Comparison of ENCODE assay signal across 20 cellular contexts in the genomic region with DNA sequence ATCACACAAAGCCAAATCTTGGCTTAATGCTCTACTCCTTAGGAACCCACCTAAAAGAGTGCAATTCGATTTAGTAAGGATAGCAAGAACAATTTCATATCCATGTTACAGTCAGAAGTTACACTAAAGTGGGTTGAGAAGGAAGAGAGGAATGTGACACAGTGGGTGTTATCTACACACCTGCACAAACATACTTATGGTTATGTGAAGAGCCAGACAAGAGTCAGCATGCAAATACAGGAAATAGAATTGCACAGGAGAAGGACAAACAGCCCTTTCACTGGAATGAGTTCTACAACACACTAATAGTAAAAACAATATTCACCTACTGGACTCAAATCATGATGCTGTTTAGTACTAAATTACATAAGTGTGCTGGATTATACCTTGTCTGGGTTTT.
A peak's percentile ranks its signal among the peaks of the same experiment; 100 is the strongest.
DNase-seq lines count a peak whose midpoint lies in the region; ATAC-seq and TF ChIP-seq lines count a peak whose summit lies in the region.
"Had no signal": no experiment of that assay in that cellular context is flagged by ENCODE, and none has a peak within 500 bp of the region (broad histone marks: within the 10 kb centered on the region; RNA-seq: fewer than 3 reads in every experiment).

No MANE protein-coding gene starts in this region.

- H3K9ac ChIP-seq in PC-3 (ENCODE audit: low read length), result no peak overlapping the region

- H3K27me3 Mint-ChIP-seq in activated T-helper 2 cell treated with anti-CD3 and anti-CD28 coated beads, Interferon-gamma antibody, Interleukin-2, Interleukin-4, amounts not matched to agents 10 μg/mL and 5 μg/mL and 100 μg/mL, durations not matched to agents 14 hours and 24 hours and 36 hours (ENCODE audit: low read depth), result no peaks in the 10 kb centered on the region
- H3K27me3 Mint-ChIP-seq: activated CD4-positive, alpha-beta T cell treated with anti-CD3 and anti-CD28 coated beads, Interleukin-2, amount 10 ng/mL, durations not matched to agents 7 days and 5 days; CD4-positive, alpha-beta T cell; central memory CD8-positive, alpha-beta T cell had no signal

- H3K4me2 ChIP-seq in PC-3 (ENCODE audit: low read length), result no peak overlapping the region

- H3F3A ChIP-seq in PC-3 (ENCODE audit: low read length, unreplicated experiment), result no peaks in the 10 kb centered on the region

- H3K4me3 ChIP-seq in PC-3 (ENCODE audit: low read length), result no peak overlapping the region
- H3K4me3 ChIP-seq: esophagus muscularis mucosa, suprapubic skin had no signal

- CTCF ChIA-PET in PC-3 (lab: Charles Lee), result interaction anchor here (0.5 kb wide), 1 partner anchor 1359 kb away, joined by 5 read pairs; no protein-coding TSS in a partner anchor

- H3K9me3 ChIP-seq in PC-3 (ENCODE audit: low read length), result 0 out of 2 replicates have a peak, but pooled peaks cover 5% of the 10 kb centered on the region

- H3K4me1 Mint-ChIP-seq in activated T-helper 2 cell treated with anti-CD3 and anti-CD28 coated beads, Interferon-gamma antibody, Interleukin-2, Interleukin-4, amounts not matched to agents 10 μg/mL and 5 μg/mL and 100 μg/mL, durations not matched to agents 14 hours and 24 hours and 36 hours (ENCODE audit: low read depth), result no peaks in the 10 kb centered on the region
- H3K4me1 Mint-ChIP-seq: activated CD4-positive, alpha-beta T cell treated with anti-CD3 and anti-CD28 coated beads, Interleukin-2, amount 10 ng/mL, durations not matched to agents 7 days and 5 days; central memory CD8-positive, alpha-beta T cell had no signal

- H3K27ac Mint-ChIP-seq in activated T-helper 2 cell treated with anti-CD3 and anti-CD28 coated beads, Interferon-gamma antibody, Interleukin-2, Interleukin-4, amounts not matched to agents 10 μg/mL and 5 μg/mL and 100 μg/mL, durations not matched to agents 14 hours and 24 hours and 36 hours, result no peak overlapping the region
- H3K27ac Mint-ChIP-seq: activated CD4-positive, alpha-beta T cell treated with anti-CD3 and anti-CD28 coated beads, Interleukin-2, amount 10 ng/mL, durations not matched to agents 7 days and 5 days; CD4-positive, alpha-beta T cell had no signal

- H3K27ac ChIP-seq in PC-3 (ENCODE audit: low read length), result no peak overlapping the region
- H3K27ac ChIP-seq: esophagus muscularis mucosa had no signal

- TF ChIP-seq CTCF in PC-3 (conservative IDR thresholded peaks at IDR 0.05; ENCODE audit: low read depth, low read length), result no peak

- no peaks in the 10 kb centered on the region for H3K27me3 ChIP-seq in PC-3 (ENCODE audit: low read length)
- H3K27me3 ChIP-seq: esophagus muscularis mucosa, suprapubic skin had no signal

- H4K20me1 ChIP-seq in PC-3 (ENCODE audit: low read length), result no peaks in the 10 kb centered on the region

- H3K9me2 ChIP-seq in PC-3 (replicated peaks; ENCODE audit: low read length), result no peaks in the 10 kb centered on the region

- no peaks in the 10 kb centered on the region for H3K79me2 ChIP-seq in PC-3 (ENCODE audit: low read length)

- POLR2A ChIA-PET in PC-3 (lab: Charles Lee; ENCODE audit: unreplicated experiment), result interaction anchor here (0.7 kb wide), 1 partner anchor 43 kb away, joined by 5 read pairs; no protein-coding TSS in a partner anchor

- peak; percentile 40; the same call in 1 of the 2 replicates for ATAC-seq in PC-3
- peak; percentile 90 for ATAC-seq in left colon
- no peak for ATAC-seq in GM19397 (IDR thresholded peaks at IDR 0.05; ENCODE audit: unreplicated experiment)
- ATAC-seq: left cardiac atrium had no signal

- H3K4me1 ChIP-seq in PC-3 (ENCODE audit: insufficient read depth, low read length), result peaks cover 7% of the 10 kb centered on the region; the same call in 1 of the 2 replicates
- H3K4me1 ChIP-seq: suprapubic skin had no signal

- intact Hi-C loops in PC-3 (cut with micrococcal nuclease), result loop anchor here (5.0 kb wide), 1 partner anchor 142 kb away; no protein-coding TSS in a partner anchor
- intact Hi-C loops in left colon (cut with DNase I, micrococcal nuclease), result no loop called here
- intact Hi-C loops in activated T-helper 2 cell treated with anti-CD3 and anti-CD28 coated beads, Interferon-gamma antibody, Interleukin-2, Interleukin-4, amounts not matched to agents 10 μg/mL and 5 μg/mL and 100 μg/mL, durations not matched to agents 14 hours and 24 hours and 36 hours (cut with micrococcal nuclease), result no loop called here

- peaks cover 23% of the 10 kb centered on the region for H3K9me3 Mint-ChIP-seq in activated T-helper 2 cell treated with anti-CD3 and anti-CD28 coated beads, Interferon-gamma antibody, Interleukin-2, Interleukin-4, amounts not matched to agents 10 μg/mL and 5 μg/mL and 100 μg/mL, durations not matched to agents 14 hours and 24 hours and 36 hours

- H3K36me3 Mint-ChIP-seq in activated T-helper 2 cell treated with anti-CD3 and anti-CD28 coated beads, Interferon-gamma antibody, Interleukin-2, Interleukin-4, amounts not matched to agents 10 μg/mL and 5 μg/mL and 100 μg/mL, durations not matched to agents 14 hours and 24 hours and 36 hours (ENCODE audit: low read depth), result no peaks in the 10 kb centered on the region

- H3K36me3 ChIP-seq in PC-3 (ENCODE audit: low read depth, low read length), result no peaks in the 10 kb centered on the region
- H3K36me3 ChIP-seq: suprapubic skin had no signal

- no peak overlapping the region for H3K4me3 Mint-ChIP-seq in activated T-helper 2 cell treated with anti-CD3 and anti-CD28 coated beads, Interferon-gamma antibody, Interleukin-2, Interleukin-4, amounts not matched to agents 10 μg/mL and 5 μg/mL and 100 μg/mL, durations not matched to agents 14 hours and 24 hours and 36 hours (ENCODE audit: low read depth)
- H3K4me3 Mint-ChIP-seq: activated CD4-positive, alpha-beta T cell treated with anti-CD3 and anti-CD28 coated beads, Interleukin-2, amount 10 ng/mL, durations not matched to agents 7 days and 5 days; CD4-positive, alpha-beta T cell; central memory CD8-positive, alpha-beta T cell had no signal

- H2AFZ ChIP-seq in PC-3 (ENCODE audit: low read length), result no peak overlapping the region

- no TSS peak for BruUV-seq in PC-3 (replicated peaks; lab: Mats Ljungman, UMichigan)

- DNase-seq in DMS153 (lab: John Stamatoyannopoulos, UW) (peak; percentile 89), NCI-H2029 (lab: John Stamatoyannopoulos, UW) (peak; percentile 83), PC-3 (peak; percentile 6), left colon (no peak), GM19240 (ENCODE audit: insufficient read length, low spot score) (no peak)
- DNase-seq in activated T-helper 2 cell treated with anti-CD3 and anti-CD28 coated beads, Interferon-gamma antibody, Interleukin-2, Interleukin-4, amounts not matched to agents 10 μg/mL and 5 μg/mL and 100 μg/mL, durations not matched to agents 14 hours and 24 hours and 36 hours (ENCODE audit: low spot score), result no peak
- DNase-seq in activated CD8-positive, alpha-beta memory T cell treated with anti-CD3 and anti-CD28 coated beads, Interleukin-2, amount 50 U/mL, for 4 hours, result no peak
- DNase-seq: activated CD4-positive, alpha-beta T cell treated with anti-CD3 and anti-CD28 coated beads, Interleukin-2, amount 10 ng/mL, durations not matched to agents 7 days and 5 days; activated naive CD4-positive, alpha-beta T cell treated with Interleukin-2 at 50 U/mL for 16 hours; amygdala; CD4-positive, alpha-beta T cell; DND-41; effector CD4-positive, alpha-beta T cell; left cardiac atrium; NCI-H2227 treated with DMSO at 0.1 percent for 48 hours; SIG-M5 had no signal

Comparison
In these comparisons a context has a peak if more than half of its experiments do, and no peak if none do; other contexts are left out.
1. DNase-seq: peak in DMS153 (single experiment), NCI-H2029 (single experiment) and PC-3 (single experiment); none in left colon (0 of 2), activated T-helper 2 cell treated with anti-CD3 and anti-CD28 coated beads, Interferon-gamma antibody, Interleukin-2, Interleukin-4, amounts not matched to agents 10 μg/mL and 5 μg/mL and 100 μg/mL, durations not matched to agents 14 hours and 24 hours and 36 hours (single experiment), GM19240 (single experiment) and activated CD8-positive, alpha-beta memory T cell treated with anti-CD3 and anti-CD28 coated beads, Interleukin-2, amount 50 U/mL, for 4 hours (single experiment).